Comparison of ENCODE assay signal across 31 cellular contexts in the genomic region with DNA sequence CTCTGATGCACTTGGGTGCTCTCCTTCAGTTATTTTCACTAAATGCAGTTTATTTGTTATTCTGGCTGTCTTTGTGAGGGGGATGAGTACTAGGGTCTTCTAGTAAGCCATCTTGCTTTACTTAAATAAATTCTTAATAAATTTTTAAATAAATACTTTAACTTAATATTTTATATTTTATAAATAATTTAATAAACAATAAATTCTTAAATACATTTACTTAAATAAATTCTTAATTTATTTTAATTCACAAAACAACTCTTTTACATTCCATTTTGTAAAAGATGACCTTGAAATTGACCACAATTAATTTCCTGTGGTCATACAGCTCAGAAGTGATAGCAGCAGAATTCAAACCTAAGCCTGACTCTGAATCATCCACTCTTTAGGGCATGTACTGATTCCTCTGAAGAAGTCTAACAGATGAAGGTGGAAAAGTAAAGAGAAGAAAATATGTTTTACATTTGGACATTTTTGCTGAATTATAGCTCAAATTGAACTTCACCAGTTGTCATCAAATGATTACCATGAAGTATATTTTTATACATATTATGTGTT. TPM values are rescaled to one million over a fixed set of nuclear protein-coding genes. Genes with fewer than 3 reads are reported as not detected.
"Had no signal": no experiment of that assay in that cellular context is flagged by ENCODE, and none has a peak within 500 bp of the region (broad histone marks: within the 10 kb centered on the region; RNA-seq: fewer than 3 reads in every experiment).

No MANE protein-coding gene starts in this region.

- DNase-seq: activated CD4-positive, alpha-beta T cell treated with anti-CD3 and anti-CD28 coated beads for 1 hour; activated CD4-positive, alpha-beta T cell treated with anti-CD3 and anti-CD28 coated beads for 48 hours; activated CD4-positive, alpha-beta T cell treated with anti-CD3 and anti-CD28 coated beads, Interleukin-2, amount 50 U/mL, for 1 hour; activated CD4-positive, alpha-beta T cell treated with anti-CD3 and anti-CD28 coated beads, Interleukin-2, amount 50 U/mL, for 48 hours; activated CD8-positive, alpha-beta memory T cell treated with anti-CD3 and anti-CD28 coated beads for 24 hours; activated CD8-positive, alpha-beta T cell treated with anti-CD3 and anti-CD28 coated beads for 36 hours; activated effector memory CD4-positive, alpha-beta T cell treated with Interleukin-2 at 50 U/mL for 16 hours; activated gamma-delta T cell treated with Interleukin-2 at 50 U/mL for 16 hours; activated naive CD4-positive, alpha-beta T cell treated with anti-CD3 and anti-CD28 coated beads, Interleukin-2, amount 50 U/mL, for 16 hours; activated naive CD4-positive, alpha-beta T cell treated with Interleukin-2 at 50 U/mL for 16 hours; activated T-cell treated with anti-CD3 and anti-CD28 coated beads, Interleukin-2, amount 50 U/mL, for 4 hours; amygdala; body of pancreas; caudate nucleus; cortex of kidney; dermis blood vessel endothelial cell; effector CD4-positive, alpha-beta T cell; effector memory CD8-positive, alpha-beta T cell; erythroblast; foreskin keratinocyte; T1000 had no signal

- H3K4me1 Mint-ChIP-seq: activated T-helper 17 cell treated with anti-CD3 and anti-CD28 coated beads, Interleukin-2, amount 50 U/mL, for 72 hours had no signal

- ATAC-seq: activated CD8-positive, alpha-beta T cell treated with anti-CD3 and anti-CD28 coated beads for 36 hours; activated T-cell treated with anti-CD3 and anti-CD28 coated beads, Interleukin-2, amount 50 U/mL, for 4 hours; activated T-helper 17 cell treated with anti-CD3 and anti-CD28 coated beads, Interleukin-2, amount 50 U/mL, for 72 hours; body of pancreas; effector memory CD8-positive, alpha-beta T cell; foreskin keratinocyte; gastroesophageal sphincter had no signal

- H3K4me3 Mint-ChIP-seq: activated CD8-positive, alpha-beta T cell treated with anti-CD3 and anti-CD28 coated beads for 36 hours; activated naive CD8-positive, alpha-beta T cell; activated T-cell treated with anti-CD3 and anti-CD28 coated beads, Interleukin-2, amount 50 U/mL, for 4 hours; activated T-helper 17 cell treated with anti-CD3 and anti-CD28 coated beads, Interleukin-2, amount 50 U/mL, for 72 hours; effector memory CD8-positive, alpha-beta T cell had no signal

- H3K4me3 ChIP-seq: body of pancreas, esophagus muscularis mucosa, gastroesophageal sphincter had no signal

- H3K36me3 Mint-ChIP-seq: activated naive CD8-positive, alpha-beta T cell had no signal

- FAIRE-seq: colon had no signal

- H3K27ac ChIP-seq: body of pancreas, esophagus muscularis mucosa, foreskin keratinocyte, gastroesophageal sphincter had no signal

- H3K27me3 Mint-ChIP-seq: activated CD8-positive, alpha-beta T cell treated with anti-CD3 and anti-CD28 coated beads for 36 hours; activated naive CD8-positive, alpha-beta T cell; activated T-helper 17 cell treated with anti-CD3 and anti-CD28 coated beads, Interleukin-2, amount 50 U/mL, for 72 hours had no signal

- H3K27me3 ChIP-seq: body of pancreas, esophagus muscularis mucosa, foreskin keratinocyte, gastroesophageal sphincter had no signal

- H3K36me3 ChIP-seq: esophagus muscularis mucosa, gastroesophageal sphincter had no signal

- H3K4me1 ChIP-seq: body of pancreas, esophagus muscularis mucosa, foreskin keratinocyte, gastroesophageal sphincter had no signal

- H3K27ac Mint-ChIP-seq: activated CD8-positive, alpha-beta T cell treated with anti-CD3 and anti-CD28 coated beads for 36 hours; activated naive CD8-positive, alpha-beta T cell; activated T-helper 17 cell treated with anti-CD3 and anti-CD28 coated beads, Interleukin-2, amount 50 U/mL, for 72 hours; effector memory CD8-positive, alpha-beta T cell had no signal

RNA-seq across cellular contexts. Expression of gene MYL1, which starts 28.8 kb away (rescaled TPM):
- total RNA-seq: activated CD8-positive, alpha-beta T cell treated with anti-CD3 and anti-CD28 coated beads for 36 hours; activated T-cell treated with anti-CD3 and anti-CD28 coated beads, Interleukin-2, amount 50 U/mL, for 4 hours; activated T-helper 17 cell treated with anti-CD3 and anti-CD28 coated beads, Interleukin-2, amount 50 U/mL, for 72 hours; aorta; body of pancreas; chondrocyte; dermis blood vessel endothelial cell; esophagus muscularis mucosa; foreskin keratinocyte; gastroesophageal sphincter; glomerular endothelial cell; T-helper 1 cell treated with Interleukin-12 subunit alpha and Interleukin-12 subunit beta and Interleukin-4 antibody, amounts not matched to agents 30 ng/mL and 1 ng/mL, for 36 hours; T-helper 2 cell treated with Interferon-gamma antibody and Interleukin-4, amounts not matched to agents 100 ng/mL and 5 ng/mL, for 36 hours had no signal
- polyA plus RNA-seq: foreskin keratinocyte had no signal
